26 cellular contexts compared by ENCODE assay signal in genomic region chr2:105498281-105498846, GRCh38.
DNase-seq lines count a peak whose midpoint lies in the region; ATAC-seq and TF ChIP-seq lines count a peak whose summit lies in the region.
"Had no signal": no experiment of that assay in that cellular context is flagged by ENCODE, and none has a peak within 500 bp of the region (broad histone marks: within the 10 kb centered on the region; RNA-seq: fewer than 3 reads in every experiment).

No MANE protein-coding gene starts in this region.

- H3K4me1 ChIP-seq in Panc1 (ENCODE audit: control insufficient read depth, insufficient read depth, low read length) (no peaks in the 10 kb centered on the region), cardiac muscle cell (ENCODE audit: low read depth) (peaks cover 51% of the 10 kb centered on the region), right atrium auricular region (peaks cover 0 to 43% of the 10 kb centered on the region in 2 donors), gastrocnemius medialis (peaks cover 42 to 46% of the 10 kb centered on the region in 2 donors), aorta (ENCODE audit: control insufficient read depth in 1 of 2, insufficient read depth in 2 of 2, low read length in 2 of 2) (no peaks in the 10 kb centered on the region)
- H3K4me1 ChIP-seq: A549, HAP-1 had no signal

- H3K36me3 ChIP-seq in Panc1 (ENCODE audit: control insufficient read depth, insufficient read depth, low read length): no peaks in the 10 kb centered on the region
- H3K36me3 ChIP-seq in cardiac muscle cell: no peaks in the 10 kb centered on the region
- H3K36me3 ChIP-seq in right atrium auricular region: no peaks in the 10 kb centered on the region
- no peaks in the 10 kb centered on the region for H3K36me3 ChIP-seq in gastrocnemius medialis
- H3K36me3 ChIP-seq in aorta (ENCODE audit: control insufficient read depth in 1 of 2, insufficient read depth in 2 of 2, low read length in 1 of 2): no peaks in the 10 kb centered on the region
- H3K36me3 ChIP-seq: BLaER1 treated with 17β-estradiol and CSF1 and Interleukin-3, amounts not matched to agents 10 nM and 100 nM; HAP-1 had no signal

- no peak for DNase-seq in Panc1 (ENCODE audit: low read depth, low spot score)
- peak in 1 of 2 donors; percentile 76 for DNase-seq in cardiac muscle cell (ENCODE audit: low read depth in 1 of 2, low spot score in 1 of 2)
- no peak for DNase-seq in right atrium auricular region (ENCODE audit: low spot score)
- peak; percentile 51 to 67 for DNase-seq in gastrocnemius medialis
- DNase-seq in islet precursor cell: no peak
- no peak for DNase-seq in aorta
- DNase-seq: AML-193; CD4-positive, alpha-beta T cell; GOT3; HFFc6; Kasumi-1; NCI-H1092 treated with DMSO at 0.1 percent for 48 hours; NCI-H1436; NCI-H187; NCI-H2081 treated with DMSO at 0.1 percent for 48 hours; NCI-H2171; NCI-H226; NCI-H510A; NCI-H69; SIG-M5 had no signal

- CTCF ChIA-PET in Panc1 (lab: Charles Lee): no interaction called here

- in situ Hi-C loops in Panc1 (cut with HindIII; ENCODE audit: low pct_unique_long_range_greater_than_20kb, low sequenced_read_pairs) (no loop called here), gastrocnemius medialis (cut with MboI; ENCODE audit: low sequenced_read_pairs in 4 of 4) (no loop called here)

- 88 to 93% methylated on average over 5 of the region's 5 CpGs for WGBS in aorta, 2 donors

- POLR2A ChIA-PET in Panc1 (lab: Charles Lee): no interaction called here

- H3K27ac ChIP-seq in Panc1 (ENCODE audit: low read length) (peak overlapping the region; percentile 48; the same call in 1 of the 2 replicates), cardiac muscle cell (peak overlapping the region; percentile 87), right atrium auricular region (peak overlapping the region; percentile 63 to 68), gastrocnemius medialis (peak overlapping the region; percentile 66 to 81 (median 78)), aorta (ENCODE audit: low read depth in 1 of 2, low read length in 2 of 2) (no peak overlapping the region)
- H3K27ac ChIP-seq: A549; BLaER1 treated with 17β-estradiol and CSF1 and Interleukin-3, amounts not matched to agents 10 nM and 100 nM; RWPE1 had no signal

- H3K4me3 ChIP-seq in Panc1 (ENCODE audit: low read depth in 2 of 2, low read length in 2 of 2): no peak overlapping the region
- H3K4me3 ChIP-seq in cardiac muscle cell: no peak overlapping the region
- no peak overlapping the region for H3K4me3 ChIP-seq in right atrium auricular region
- H3K4me3 ChIP-seq in gastrocnemius medialis: no peak overlapping the region
- H3K4me3 ChIP-seq in aorta (ENCODE audit: low read length in 2 of 2): no peak overlapping the region
- H3K4me3 ChIP-seq: A549; BLaER1 treated with 17β-estradiol and CSF1 and Interleukin-3, amounts not matched to agents 10 nM and 100 nM; HAP-1; K562 had no signal

- no peak for TF ChIP-seq POLR2A in gastrocnemius medialis (IDR thresholded peaks at IDR 0.05)

- intact Hi-C loops in Panc1 (cut with micrococcal nuclease; ENCODE audit: unreplicated experiment) (no loop called here), gastrocnemius medialis (cut with DNase I; ENCODE audit: low total_unique reads) (loop anchor here (5.0 kb wide), 1 partner anchor 116 kb away; no protein-coding TSS in a partner anchor), aorta (cut with DNase I) (no loop called here)

- ATAC-seq in Panc1 (no peak), gastrocnemius medialis (peak; percentile 81 to 84), GM21528 (IDR thresholded peaks at IDR 0.05; ENCODE audit: low FRiP score, unreplicated experiment) (no peak), aorta (ENCODE audit: low FRiP score) (no peak)
- ATAC-seq: A549, K562 had no signal

- BruUV-seq in Panc1 (replicated peaks; lab: Mats Ljungman, UMichigan): no TSS peak

- TF ChIP-seq CTCF in Panc1 (IDR thresholded peaks at IDR 0.05): no peak
- no peak for TF ChIP-seq CTCF in cardiac muscle cell (IDR thresholded peaks at IDR 0.05; ENCODE audit: low read depth, low read length)
- no peak for TF ChIP-seq CTCF in right atrium auricular region (IDR thresholded peaks at IDR 0.05)
- no peak for TF ChIP-seq CTCF in gastrocnemius medialis (IDR thresholded peaks at IDR 0.05 in 4 of 5, conservative IDR thresholded peaks at IDR 0.05 in 1 of 5)

- H3K9me3 ChIP-seq in Panc1 (ENCODE audit: control insufficient read depth, insufficient read depth, low read depth, low read length) (peaks cover 4% of the 10 kb centered on the region; the same call in 1 of the 2 replicates), cardiac muscle cell (ENCODE audit: low read depth) (no peaks in the 10 kb centered on the region), right atrium auricular region (peaks cover 0 to 20% of the 10 kb centered on the region in 2 donors), gastrocnemius medialis (no peaks in the 10 kb centered on the region), aorta (ENCODE audit: control insufficient read depth, low read length) (peaks cover 2% of the 10 kb centered on the region)

- H3K27me3 ChIP-seq in Panc1 (ENCODE audit: control insufficient read depth, insufficient read depth, low read length) (no peaks in the 10 kb centered on the region), cardiac muscle cell (no peaks in the 10 kb centered on the region), right atrium auricular region (no peaks in the 10 kb centered on the region), gastrocnemius medialis (no peaks in the 10 kb centered on the region), aorta (ENCODE audit: control insufficient read depth in 1 of 2, insufficient read depth in 2 of 2, low read length in 1 of 2) (no peaks in the 10 kb centered on the region)
- H3K27me3 ChIP-seq: BLaER1 treated with 17β-estradiol and CSF1 and Interleukin-3, amounts not matched to agents 10 nM and 100 nM had no signal

Comparison
In these comparisons a context has a peak if more than half of its experiments do, and no peak if none do; other contexts are left out.
1. ATAC-seq: peak in gastrocnemius medialis (2 of 2); none in Panc1 (single experiment), GM21528 (single experiment) and aorta (single experiment).
2. DNase-seq: peak in gastrocnemius medialis (2 of 2); none in Panc1 (single experiment), right atrium auricular region (single experiment), islet precursor cell (single experiment) and aorta (0 of 2).
3. H3K27ac ChIP-seq: peak in Panc1 (single experiment), cardiac muscle cell (single experiment), right atrium auricular region (2 of 2) and gastrocnemius medialis (4 of 4); none in aorta (0 of 2).